Comparison of ENCODE assay signal across 12 cellular contexts in genomic region chr22:49735411-49736311, GRCh38.
A peak's percentile ranks its signal among the peaks of the same experiment; 100 is the strongest.
DNase-seq lines count a peak whose midpoint lies in the region; ATAC-seq and TF ChIP-seq lines count a peak whose summit lies in the region.
"Had no signal": no experiment of that assay in that cellular context is flagged by ENCODE, and none has a peak within 500 bp of the region (broad histone marks: within the 10 kb centered on the region; RNA-seq: fewer than 3 reads in every experiment).

No MANE protein-coding gene starts in this region.

- peak; percentile 28 to 37 for ATAC-seq in upper lobe of left lung (ENCODE audit: low FRiP score in 2 of 2)
- ATAC-seq: naive thymus-derived CD8-positive, alpha-beta T cell had no signal

- intact Hi-C loops in left ventricle myocardium inferior (cut with micrococcal nuclease), result no loop called here

- no peaks in the 10 kb centered on the region for H3K4me1 ChIP-seq in cardiac muscle cell (ENCODE audit: low read depth)
- no peaks in the 10 kb centered on the region for H3K4me1 ChIP-seq in left ventricle myocardium inferior
- H3K4me1 ChIP-seq in Peyer's patch, result no peaks in the 10 kb centered on the region
- H3K4me1 ChIP-seq in upper lobe of left lung, result no peaks in the 10 kb centered on the region

- TF ChIP-seq POLR2A in Peyer's patch (IDR thresholded peaks at IDR 0.05) (no peak), erythroblast (IDR thresholded peaks at IDR 0.05; ENCODE audit: low read length) (no peak), upper lobe of left lung (IDR thresholded peaks at IDR 0.05) (no peak)

- peak; percentile 2 to 80 for DNase-seq in cardiac muscle cell (ENCODE audit: low read depth in 1 of 2, low spot score in 1 of 2)
- no peak for DNase-seq in left ventricle myocardium inferior
- peak in 2 of 3 donors; percentile 35 to 39 for DNase-seq in Peyer's patch
- DNase-seq in erythroblast (lab: John Stamatoyannopoulos, UW), result peak; percentile 16 to 20
- peak; percentile 10 to 37 for DNase-seq in upper lobe of left lung
- DNase-seq in NCI-H748 treated with DMSO at 0.1 percent for 48 hours (lab: John Stamatoyannopoulos, UW), result no peak
- no peak for DNase-seq in hippocampal formation (lab: John Stamatoyannopoulos, UW)
- no peak for DNase-seq in NCI-H748 (lab: John Stamatoyannopoulos, UW; ENCODE audit: unreplicated experiment)
- DNase-seq: CD4-positive, CD25-positive, alpha-beta regulatory T cell; NCI-H526 treated with DMSO at 0.1 percent for 48 hours; T-helper 9 cell had no signal

- H3K36me3 ChIP-seq in cardiac muscle cell, result no peaks in the 10 kb centered on the region
- H3K36me3 ChIP-seq in left ventricle myocardium inferior, result no peaks in the 10 kb centered on the region
- H3K36me3 ChIP-seq in Peyer's patch, result no peaks in the 10 kb centered on the region
- H3K36me3 ChIP-seq in upper lobe of left lung, result no peaks in the 10 kb centered on the region

- H3K4me3 ChIP-seq in cardiac muscle cell, result no peak overlapping the region
- H3K4me3 ChIP-seq in left ventricle myocardium inferior, result no peak overlapping the region
- no peak overlapping the region for H3K4me3 ChIP-seq in Peyer's patch
- no peak overlapping the region for H3K4me3 ChIP-seq in upper lobe of left lung

- no peaks in the 10 kb centered on the region for H3K9me3 ChIP-seq in cardiac muscle cell (ENCODE audit: low read depth)
- peaks cover 15% of the 10 kb centered on the region for H3K9me3 ChIP-seq in left ventricle myocardium inferior (replicated peaks)
- H3K9me3 ChIP-seq in Peyer's patch, result no peaks in the 10 kb centered on the region
- peaks cover 0 to 5% (median 0%) of the 10 kb centered on the region in 4 donors for H3K9me3 ChIP-seq in upper lobe of left lung

- H3K27me3 ChIP-seq in cardiac muscle cell (no peaks in the 10 kb centered on the region), left ventricle myocardium inferior (ENCODE audit: low read depth) (peaks cover 92% of the 10 kb centered on the region), Peyer's patch (no peaks in the 10 kb centered on the region), upper lobe of left lung (no peaks in the 10 kb centered on the region)

- H3K27ac ChIP-seq in cardiac muscle cell, result no peak overlapping the region
- H3K27ac ChIP-seq in left ventricle myocardium inferior (replicated peaks), result no peak overlapping the region
- H3K27ac ChIP-seq in Peyer's patch, result no peak overlapping the region
- H3K27ac ChIP-seq in upper lobe of left lung, result no peak overlapping the region

- TF ChIP-seq EP300 in upper lobe of left lung (IDR thresholded peaks at IDR 0.05), result no peak

- TF ChIP-seq CTCF in cardiac muscle cell (IDR thresholded peaks at IDR 0.05; ENCODE audit: low read depth, low read length), result no peak
- TF ChIP-seq CTCF in left ventricle myocardium inferior (IDR thresholded peaks at IDR 0.05; ENCODE audit: borderline replicate concordance), result no peak
- no peak for TF ChIP-seq CTCF in Peyer's patch (IDR thresholded peaks at IDR 0.05)
- TF ChIP-seq CTCF in upper lobe of left lung (IDR thresholded peaks at IDR 0.05), result no peak

- WGBS in upper lobe of left lung, 2 donors, result 51 to 53% methylated on average over 24 to 28 of the region's 28 CpGs

Comparison
In these comparisons a context has a peak if more than half of its experiments do, and no peak if none do; other contexts are left out.
1. DNase-seq: peak in cardiac muscle cell (2 of 2), Peyer's patch (2 of 3), erythroblast (2 of 2) and upper lobe of left lung (2 of 2); none in left ventricle myocardium inferior (single experiment), NCI-H748 treated with DMSO at 0.1 percent for 48 hours (single experiment), hippocampal formation (0 of 2) and NCI-H748 (single experiment).